13 cellular contexts compared by ENCODE assay signal in genomic region chr9:94729199-94729598, GRCh38.
"Had no signal": no experiment of that assay in that cellular context is flagged by ENCODE, and none has a peak within 500 bp of the region (broad histone marks: within the 10 kb centered on the region; RNA-seq: fewer than 3 reads in every experiment).

No MANE protein-coding gene starts in this region.

- H3K36me3 Mint-ChIP-seq: activated naive CD4-positive, alpha-beta T cell treated with anti-CD3 and anti-CD28 coated beads, Interleukin-2, amount 50 U/mL, for 72 hours had no signal

- H3K9me3 ChIP-seq: esophagus muscularis mucosa, right atrium auricular region, transverse colon had no signal

- H3K9me3 Mint-ChIP-seq: activated CD4-positive, alpha-beta memory T cell treated with anti-CD3 and anti-CD28 coated beads for 36 hours; activated naive CD4-positive, alpha-beta T cell treated with anti-CD3 and anti-CD28 coated beads, Interleukin-2, amount 50 U/mL, for 72 hours; nephron had no signal

- H3K27me3 Mint-ChIP-seq: activated CD4-positive, alpha-beta memory T cell treated with anti-CD3 and anti-CD28 coated beads for 36 hours; progenitor cell of endocrine pancreas had no signal

- H3K27ac Mint-ChIP-seq: activated CD4-positive, alpha-beta memory T cell treated with anti-CD3 and anti-CD28 coated beads for 36 hours; activated naive CD4-positive, alpha-beta T cell treated with anti-CD3 and anti-CD28 coated beads, Interleukin-2, amount 50 U/mL, for 72 hours; nephron had no signal

- ATAC-seq: activated naive CD4-positive, alpha-beta T cell treated with anti-CD3 and anti-CD28 coated beads, Interleukin-2, amount 50 U/mL, for 72 hours; stimulated activated naive CD8-positive, alpha-beta T cell treated with anti-CD3 and anti-CD28 coated beads, Interleukin-15, Interleukin-2, amounts not matched to agents 100 U/mL and 50 U/mL, for 24 hours had no signal

- H3K27ac ChIP-seq: esophagus muscularis mucosa, right atrium auricular region, transverse colon had no signal

- DNase-seq: activated CD4-positive, alpha-beta memory T cell treated with anti-CD3 and anti-CD28 coated beads for 36 hours; activated CD4-positive, CD25-positive, alpha-beta regulatory T cell treated with anti-CD3 and anti-CD28 coated beads, Interleukin-2, amount 50 U/mL, for 72 hours; activated effector memory CD4-positive, alpha-beta T cell treated with anti-CD3 and anti-CD28 coated beads, Interleukin-2, amount 50 U/mL, for 16 hours; activated T-cell treated with anti-CD3 and anti-CD28 coated beads, Interleukin-2, amount 50 U/mL, for 48 hours; stimulated activated naive CD8-positive, alpha-beta T cell treated with anti-CD3 and anti-CD28 coated beads, Interleukin-15, Interleukin-2, amounts not matched to agents 100 U/mL and 50 U/mL, for 24 hours; T-helper 1 cell; transverse colon had no signal

- H3K4me2 ChIP-seq: smooth muscle cell had no signal

- H3K4me3 Mint-ChIP-seq: activated CD4-positive, alpha-beta memory T cell treated with anti-CD3 and anti-CD28 coated beads for 36 hours had no signal

- H3K27me3 ChIP-seq: esophagus muscularis mucosa, right atrium auricular region, transverse colon had no signal

- H3K36me3 ChIP-seq: right atrium auricular region, transverse colon had no signal

- H3K4me3 ChIP-seq: esophagus muscularis mucosa, right atrium auricular region, smooth muscle cell, transverse colon had no signal
